ENCODE assay signal across 8 cellular contexts in genomic region chr7:30594055-30594539, GRCh38. TPM values are rescaled to one million over a fixed set of nuclear protein-coding genes. Genes with fewer than 3 reads are reported as not detected.
DNase-seq lines count a peak whose midpoint lies in the region; ATAC-seq and TF ChIP-seq lines count a peak whose summit lies in the region.

No MANE protein-coding gene starts in this region.

- H3K36me3 ChIP-seq in HCT116 (ENCODE audit: control insufficient read depth in 1 of 2, insufficient read depth in 2 of 2, low read length in 2 of 2) (peaks cover 0 to 7% of the 10 kb centered on the region in 2 experiments; a peak in 2 of 4 replicates), suprapubic skin (peaks cover under 1% of the 10 kb centered on the region)
- H3K36me3 ChIP-seq in effector memory CD4-positive, alpha-beta T cell (ENCODE audit: control insufficient read depth, insufficient read depth, low read length): peaks cover 3% of the 10 kb centered on the region

- intact Hi-C loops in HCT116 (cut with micrococcal nuclease): loop anchor here (10.0 kb wide), 1 partner anchor 1901 kb away; the partner anchor contains the start of genes AVL9 and LSM5

- H3K4me3 ChIP-seq in HCT116 (replicated peaks in 1 of 2; ENCODE audit: low read depth in 1 of 2, low read length in 2 of 2) (peak overlapping the region; percentile 88 to 98), LNCaP clone FGC (ENCODE audit: low read depth, low read length) (peak overlapping the region; percentile 79), WI38 (ENCODE audit: low read depth, low read length) (peak overlapping the region; percentile 100), suprapubic skin (peak overlapping the region; percentile 100)
- peak overlapping the region; percentile 93 for H3K4me3 ChIP-seq in effector memory CD4-positive, alpha-beta T cell (ENCODE audit: insufficient read depth, low read depth, low read length, poor library complexity, severe bottlenecking)

- no peaks in the 10 kb centered on the region for H4K20me1 ChIP-seq in HCT116 (ENCODE audit: insufficient read depth)

- H3K9me2 ChIP-seq in HCT116 (ENCODE audit: insufficient read depth): no peaks in the 10 kb centered on the region

- BruUV-seq in HCT116 (replicated peaks; lab: Mats Ljungman, UMichigan): TSS peak; percentile 78

- CTCF ChIA-PET in HCT116 (lab: Charles Lee): interaction anchor here (0.8 kb wide), 1 partner anchor 30 kb away, joined by 3 read pairs; no protein-coding TSS in a partner anchor

- no peak for TF ChIP-seq CTCF in HCT116 (IDR thresholded peaks at IDR 0.05 in 2 of 3, conservative IDR thresholded peaks at IDR 0.05 in 1 of 3; ENCODE audit: borderline replicate concordance in 1 of 3, insufficient read depth in 1 of 3, low read depth in 2 of 3, low read length in 2 of 3)
- no peak for TF ChIP-seq CTCF in LNCaP clone FGC (IDR thresholded peaks at IDR 0.05; ENCODE audit: control insufficient read depth, extremely low read depth, insufficient read depth)
- TF ChIP-seq CTCF in WI38 (IDR thresholded peaks at IDR 0.05; ENCODE audit: low read depth, low read length): no peak
- no peak for TF ChIP-seq CTCF in suprapubic skin (IDR thresholded peaks at IDR 0.05)

- under 1% methylated on average over 12 of the region's 12 CpGs for WGBS in suprapubic skin

- H3K4me2 ChIP-seq in HCT116 (ENCODE audit: low read length): peak overlapping the region; percentile 96

- peak overlapping the region; percentile 84 for H3K9ac ChIP-seq in HCT116 (ENCODE audit: low read length)

- TF ChIP-seq POLR2A in HCT116 (IDR thresholded peaks at IDR 0.05; ENCODE audit: borderline replicate concordance, extremely low read depth, insufficient read depth, insufficient read length): no peak
- TF ChIP-seq POLR2A in suprapubic skin (IDR thresholded peaks at IDR 0.05): no peak

- peak overlapping the region; percentile 75 for H2AFZ ChIP-seq in HCT116 (ENCODE audit: low read depth, low read length, poor library complexity, severe bottlenecking)

- RAD21 ChIA-PET in HCT116 (lab: Charles Lee; ENCODE audit: low non-redundant PET in 1 of 2, low total read pairs in 2 of 2, uncharacterized antibody in 2 of 2, unreplicated experiment in 2 of 2): no interaction called here

- H3K27me3 ChIP-seq in HCT116 (ENCODE audit: insufficient read depth, low read length) (no peaks in the 10 kb centered on the region), suprapubic skin (no peaks in the 10 kb centered on the region)
- no peaks in the 10 kb centered on the region for H3K27me3 ChIP-seq in effector memory CD4-positive, alpha-beta T cell (replicated peaks; ENCODE audit: control insufficient read depth, insufficient read depth, low read length, poor library complexity, severe bottlenecking)

- no peak for TF ChIP-seq RAD21 in HCT116 (IDR thresholded peaks at IDR 0.05; ENCODE audit: low read depth)

- H3K4me1 ChIP-seq in HCT116 (ENCODE audit: control insufficient read depth in 1 of 2, insufficient read depth in 2 of 2, low read length in 2 of 2) (peaks cover 5 to 16% of the 10 kb centered on the region in 2 experiments; a peak in 3 of 4 replicates), suprapubic skin (peaks cover 43% of the 10 kb centered on the region)
- peaks cover 12% of the 10 kb centered on the region for H3K4me1 ChIP-seq in effector memory CD4-positive, alpha-beta T cell (ENCODE audit: control insufficient read depth, insufficient read depth, low read length, poor library complexity, severe bottlenecking)

- H3K79me2 ChIP-seq in HCT116 (ENCODE audit: insufficient read depth, low read length): peaks cover 74% of the 10 kb centered on the region

- no peaks in the 10 kb centered on the region for H3K9me3 ChIP-seq in HCT116 (ENCODE audit: control insufficient read depth in 1 of 2, insufficient read depth in 1 of 2, low read depth in 1 of 2, low read length in 2 of 2)
- no peaks in the 10 kb centered on the region for H3K9me3 ChIP-seq in effector memory CD4-positive, alpha-beta T cell (ENCODE audit: control insufficient read depth, low read length)
- H3K9me3 ChIP-seq in suprapubic skin: no peaks in the 10 kb centered on the region

- peak; percentile 54 for ATAC-seq in HCT116

- DNase-seq in NCI-H345 (lab: John Stamatoyannopoulos, UW): peak; percentile 23
- DNase-seq in NCI-H345 treated with DMSO at 0.1 percent for 48 hours (lab: John Stamatoyannopoulos, UW; ENCODE audit: unreplicated experiment): no peak
- DNase-seq in HCT116 (ENCODE audit: low read depth, low spot score): no peak
- DNase-seq in LNCaP clone FGC (ENCODE audit: low read depth): no peak
- DNase-seq in effector memory CD4-positive, alpha-beta T cell: peak in 2 of 3 donors; percentile 2 to 16
- DNase-seq in mucosa of gallbladder (ENCODE audit: low spot score): peak; percentile 26
- DNase-seq in suprapubic skin (ENCODE audit: low spot score in 2 of 2): peak in 1 of 2 donors; percentile 68

- peak overlapping the region; percentile 92 for H3K27ac ChIP-seq in HCT116 (ENCODE audit: low read depth, low read length)
- H3K27ac ChIP-seq in effector memory CD4-positive, alpha-beta T cell (ENCODE audit: insufficient read depth, low read length, poor library complexity, severe bottlenecking): peak overlapping the region; percentile 89
- peak overlapping the region; percentile 98 for H3K27ac ChIP-seq in suprapubic skin

- TF ChIP-seq EP300 in suprapubic skin (IDR thresholded peaks at IDR 0.05): no peak

- POLR2A ChIA-PET in HCT116 (lab: Charles Lee): no interaction called here

TF ChIP-seq in HCT116, 20 proteins besides CTCF, POLR2A, EP300 and RAD21:
- TF ChIP-seq MAX (IDR thresholded peaks at IDR 0.05): no peak
- no peak for TF ChIP-seq TCF7L2 (IDR thresholded peaks at IDR 0.05; ENCODE audit: borderline replicate concordance, extremely low read depth, insufficient read depth, insufficient read length)
- TF ChIP-seq CEBPB (IDR thresholded peaks at IDR 0.05; ENCODE audit: low read depth): no peak
- no peak for TF ChIP-seq SRF (IDR thresholded peaks at IDR 0.05; ENCODE audit: low read depth)
- no peak for TF ChIP-seq ZBTB33 (IDR thresholded peaks at IDR 0.05; ENCODE audit: extremely low read depth, insufficient replicate concordance, low read length)
- TF ChIP-seq EZH2 (IDR thresholded peaks at IDR 0.05): no peak
- no peak for TF ChIP-seq EGR1 (IDR thresholded peaks at IDR 0.05; ENCODE audit: low read depth)
- TF ChIP-seq ATF3 (IDR thresholded peaks at IDR 0.05): no peak
- no peak for TF ChIP-seq JUND (IDR thresholded peaks at IDR 0.05)
- TF ChIP-seq FOSL1 (IDR thresholded peaks at IDR 0.05; ENCODE audit: low read depth): no peak
- no peak for TF ChIP-seq POLR2AphosphoS5 (IDR thresholded peaks at IDR 0.05; ENCODE audit: low read depth, low read length)
- TF ChIP-seq SIN3A (IDR thresholded peaks at IDR 0.05; ENCODE audit: low read depth): no peak
- TF ChIP-seq ZNF274 (IDR thresholded peaks at IDR 0.05; ENCODE audit: low read depth, low read length): no peak

RNA-seq across cellular contexts. Expression of gene GARS1, which starts 0.6 kb away (rescaled TPM):
- total RNA-seq in HCT116 (2021; ENCODE audit: unreplicated experiment) (329 TPM), mucosa of gallbladder (51.7 TPM), suprapubic skin (100 to 1,000 TPM in 2 of 4 donors, 10 to 100 TPM in 2; 72.5 to 116 (median 97.6) TPM)
- polyA plus RNA-seq in HCT116 (2012): 397 and 465 TPM in 2 replicates

Comparison
In these comparisons a context has a peak if more than half of its experiments do, and no peak if none do; other contexts are left out.
1. DNase-seq: peak in NCI-H345 (single experiment), effector memory CD4-positive, alpha-beta T cell (2 of 3) and mucosa of gallbladder (single experiment); none in NCI-H345 treated with DMSO at 0.1 percent for 48 hours (single experiment), HCT116 (single experiment) and LNCaP clone FGC (single experiment).
2. Peak in every context shown above with its lines, with median percentiles within 50 percentile points of each other: H3K27ac ChIP-seq and H3K4me3 ChIP-seq.